In genomic region chr7:83466187-83466923, GRCh38 we compare ENCODE assay signal across 19 cellular contexts.
DNase-seq lines count a peak whose midpoint lies in the region; ATAC-seq, FAIRE-seq and TF ChIP-seq lines count a peak whose summit lies in the region.
"Had no signal": no experiment of that assay in that cellular context is flagged by ENCODE, and none has a peak within 500 bp of the region (broad histone marks: within the 10 kb centered on the region; RNA-seq: fewer than 3 reads in every experiment).

No MANE protein-coding gene starts in this region.

- DNase-seq in H54 (ENCODE audit: insufficient read length, low spot score) (no peak), WTC11 (ENCODE audit: low spot score) (no peak), HTR-8/SVneo (ENCODE audit: insufficient read length, low spot score) (no peak), NCI-H2081 treated with DMSO at 0.1 percent for 48 hours (lab: John Stamatoyannopoulos, UW) (no peak)
- DNase-seq: BE2C; CD4-positive, alpha-beta memory T cell; COR-L47; DMS153; DMS79 treated with DMSO at 0.1 percent for 48 hours; EL; GDM1 had no signal

- no peaks in the 10 kb centered on the region for H3K27me3 ChIP-seq in iPS-20b (ENCODE audit: insufficient read depth, low read length)
- H3K27me3 ChIP-seq: BE2C had no signal

- H3K4me3 Mint-ChIP-seq in WTC11: peak overlapping the region; percentile 34
- H3K4me3 Mint-ChIP-seq: CD4-positive, alpha-beta memory T cell had no signal

- no peak overlapping the region for H3K27ac ChIP-seq in iPS-20b (ENCODE audit: low read length)
- H3K27ac ChIP-seq: C4-2B had no signal

- no peaks in the 10 kb centered on the region for H3K9me3 ChIP-seq in iPS-20b (ENCODE audit: insufficient read depth, low read depth, low read length)
- H3K9me3 ChIP-seq: BE2C had no signal

- peak overlapping the region; percentile 69 for H3K27ac Mint-ChIP-seq in WTC11
- H3K27ac Mint-ChIP-seq: CD4-positive, alpha-beta memory T cell had no signal

- no peak for TF ChIP-seq POLR2A in H54 (IDR thresholded peaks at IDR 0.05; ENCODE audit: low read depth, low read length)

- TF ChIP-seq CTCF in WTC11 (IDR thresholded peaks at IDR 0.05): no peak

- no peaks in the 10 kb centered on the region for H3K27me3 Mint-ChIP-seq in WTC11 (ENCODE audit: low read depth)
- H3K27me3 Mint-ChIP-seq: CD4-positive, alpha-beta memory T cell had no signal

- peak overlapping the region; percentile 27; the same call in 1 of the 2 replicates for H3K4me3 ChIP-seq in iPS-20b (ENCODE audit: low read length)
- H3K4me3 ChIP-seq: K562 had no signal

- peaks cover 52% of the 10 kb centered on the region for H3K4me1 Mint-ChIP-seq in WTC11
- H3K4me1 Mint-ChIP-seq: CD4-positive, alpha-beta memory T cell had no signal

- H3K9ac ChIP-seq in iPS-20b (ENCODE audit: low read depth, low read length): no peak overlapping the region; the same call in 1 of the 2 replicates

- peaks cover 47% of the 10 kb centered on the region for H3K36me3 Mint-ChIP-seq in WTC11
- H3K36me3 Mint-ChIP-seq: CD4-positive, alpha-beta memory T cell had no signal

- ATAC-seq in WTC11: no peak
- no peak for ATAC-seq in HG02840 (IDR thresholded peaks at IDR 0.05; ENCODE audit: low FRiP score, unreplicated experiment)
- no peak for ATAC-seq in HG03460 (IDR thresholded peaks at IDR 0.05; ENCODE audit: unreplicated experiment)
- ATAC-seq: K562 had no signal

- H3K36me3 ChIP-seq in iPS-20b (ENCODE audit: insufficient read depth, low read depth, low read length): peaks cover 43% of the 10 kb centered on the region
- H3K36me3 ChIP-seq: BE2C had no signal

- H3K9me3 Mint-ChIP-seq in WTC11: no peaks in the 10 kb centered on the region

- H3K4me1 ChIP-seq in iPS-20b (ENCODE audit: insufficient read depth, low read length): peaks cover 13% of the 10 kb centered on the region; the same call in 1 of the 2 replicates

- CTCF ChIA-PET in WTC11 (lab: Charles Lee): interaction anchor here (1.0 to 1.9 kb wide), 2 partner anchors 9 to 184 kb away, joined by 5 read pairs; no protein-coding TSS in a partner anchor

- peak; percentile 64 for FAIRE-seq in H54 (lab: Jason Lieb, UNC)
- FAIRE-seq in HTR-8/SVneo (lab: Jason Lieb, UNC): no peak
- FAIRE-seq: A204.1, D721Med, GM19239, K562 had no signal

- POLR2A ChIA-PET in WTC11 (lab: Charles Lee): interaction anchor here (0.8 to 2.0 kb wide), 3 partner anchors 37 to 207 kb away, joined by 3 to 12 read pairs (median 3); no protein-coding TSS in a partner anchor

TF ChIP-seq in WTC11, 78 proteins besides CTCF, POLR2A, EP300 and RAD21 (continues in another document):
- TF ChIP-seq MYBL2 (CRISPR knock-in tag; IDR thresholded peaks at IDR 0.05) (no peak), SP1 (CRISPR knock-in tag; conservative IDR thresholded peaks at IDR 0.05) (0 out of 2 replicates have a peak, but pooled peaks have one; percentile 12), ZNF532 (CRISPR knock-in tag; IDR thresholded peaks at IDR 0.05; ENCODE audit: borderline replicate concordance) (0 out of 2 replicates have a peak, but pooled peaks have one; percentile 10), ZNF425 (CRISPR knock-in tag; conservative IDR thresholded peaks at IDR 0.05) (peak; percentile 78; the same call in 1 of the 2 replicates), ZNF396 (CRISPR knock-in tag; IDR thresholded peaks at IDR 0.05; ENCODE audit: borderline replicate concordance) (no peak), ZSCAN18 (CRISPR knock-in tag; IDR thresholded peaks at IDR 0.05) (no peak), GRHL2 (CRISPR knock-in tag; IDR thresholded peaks at IDR 0.05; ENCODE audit: insufficient replicate concordance, severe bottlenecking) (no peak), ZNF317 (CRISPR knock-in tag; IDR thresholded peaks at IDR 0.05; ENCODE audit: borderline replicate concordance, low read depth) (no peak), RORB (CRISPR knock-in tag; IDR thresholded peaks at IDR 0.05) (no peak), ZMAT4 (CRISPR knock-in tag; IDR thresholded peaks at IDR 0.05) (peak; percentile 83), ZNF416 (CRISPR knock-in tag; IDR thresholded peaks at IDR 0.05) (peak; percentile 34; the same call in 1 of the 2 replicates), NFATC4 (CRISPR knock-in tag; IDR thresholded peaks at IDR 0.05) (peak; percentile 63; the same call in 1 of the 2 replicates), TEAD1 (CRISPR knock-in tag; IDR thresholded peaks at IDR 0.05) (no peak), NR3C1 (CRISPR knock-in tag; conservative IDR thresholded peaks at IDR 0.05; ENCODE audit: low read depth) (no peak), PRRX2 (CRISPR knock-in tag; IDR thresholded peaks at IDR 0.05) (peak; percentile 15; the same call in 1 of the 2 replicates), CDX4 (CRISPR knock-in tag; IDR thresholded peaks at IDR 0.05; ENCODE audit: borderline replicate concordance) (no peak)
